8 cellular contexts compared by ENCODE assay signal in the genomic region with DNA sequence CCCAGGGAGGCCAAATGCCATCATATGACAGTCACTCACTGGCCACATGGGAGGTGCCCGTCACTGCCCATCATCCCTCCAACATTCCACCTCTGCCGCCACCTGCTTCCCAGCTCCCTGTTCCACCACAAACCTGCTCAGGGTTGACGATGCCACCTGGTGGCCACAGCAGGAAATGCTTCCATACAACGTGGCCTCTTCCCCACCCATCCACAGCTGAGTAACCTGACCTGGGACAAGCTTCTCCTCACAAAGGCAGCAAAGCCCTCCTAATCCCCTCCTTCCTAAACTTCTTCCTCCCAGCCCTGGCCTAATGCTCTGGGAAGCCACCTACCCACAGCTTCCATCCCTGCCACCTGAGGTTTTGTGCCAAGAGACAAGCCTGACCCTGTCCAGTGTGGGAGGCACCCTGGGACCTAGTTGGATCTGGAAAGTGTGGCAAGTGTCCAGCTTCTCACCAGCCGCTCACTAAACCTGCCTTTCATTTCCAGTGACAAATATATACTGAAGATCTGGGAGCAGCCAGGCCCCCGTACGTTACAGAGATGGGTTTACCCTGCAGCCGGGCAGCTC. TPM values are rescaled to one million over a fixed set of nuclear protein-coding genes. Genes with fewer than 3 reads are reported as not detected.
DNase-seq lines count a peak whose midpoint lies in the region; ATAC-seq and TF ChIP-seq lines count a peak whose summit lies in the region.

No MANE protein-coding gene starts in this region.

- H3K27ac ChIP-seq in breast epithelium: peak overlapping the region; percentile 75 to 79

- intact Hi-C loops in breast epithelium (cut with DNase I; ENCODE audit: low total_unique reads): no loop called here

- H3K9me3 ChIP-seq in breast epithelium (peaks cover 0 to 7% of the 10 kb centered on the region in 2 donors), mucosa of stomach (ENCODE audit: control insufficient read depth, low read length) (no peaks in the 10 kb centered on the region)

- DNase-seq in activated CD4-positive, alpha-beta T cell treated with anti-CD3 and anti-CD28 coated beads for 48 hours: peak; percentile 68
- DNase-seq in activated CD4-positive, alpha-beta T cell treated with anti-CD3 and anti-CD28 coated beads for 4 hours: no peak
- DNase-seq in MV-4-11 (lab: John Stamatoyannopoulos, UW) (peak; percentile 33), breast epithelium (ENCODE audit: low spot score in 2 of 2) (peak in 1 of 2 donors; percentile 49), activated gamma-delta T cell treated with Interleukin-2 at 50 U/mL for 16 hours (no peak)

- H3K36me3 ChIP-seq in breast epithelium: no peaks in the 10 kb centered on the region
- no peaks in the 10 kb centered on the region for H3K36me3 ChIP-seq in mucosa of stomach (ENCODE audit: control insufficient read depth, insufficient read depth, low read length)

- peaks cover 0 to 24% of the 10 kb centered on the region in 2 donors for H3K4me1 ChIP-seq in breast epithelium
- peaks cover 60% of the 10 kb centered on the region for H3K4me1 ChIP-seq in mucosa of stomach (ENCODE audit: control insufficient read depth, insufficient read depth, low read length)

- H3K27me3 ChIP-seq in breast epithelium: peaks cover 0 to 3% of the 10 kb centered on the region in 2 donors
- peaks cover 4% of the 10 kb centered on the region for H3K27me3 ChIP-seq in mucosa of stomach (ENCODE audit: control insufficient read depth, insufficient read depth, low read length)

- H3K4me3 ChIP-seq in breast epithelium (peak overlapping the region in 1 of 3 donors; percentile 32), mucosa of stomach (ENCODE audit: low read length) (peak overlapping the region; percentile 14)

- peak overlapping the region; percentile 59 for H3K9ac ChIP-seq in mucosa of stomach (ENCODE audit: low read length)

- ATAC-seq in GM18873 (IDR thresholded peaks at IDR 0.05; ENCODE audit: low FRiP score, unreplicated experiment) (no peak), GM18502 (IDR thresholded peaks at IDR 0.05; ENCODE audit: poor library complexity, unreplicated experiment) (no peak)

- no peak for TF ChIP-seq POLR2A in breast epithelium (IDR thresholded peaks at IDR 0.05)

- TF ChIP-seq CTCF in breast epithelium (IDR thresholded peaks at IDR 0.05): peak; percentile 32 to 62 (median 43)

RNA-seq across cellular contexts. Expression of a gene that starts 4.3 kb away (rescaled TPM):
- total RNA-seq in breast epithelium: 10 to 100 TPM in 2 of 3 donors, 1 to 10 TPM in 1; 1.1 to 12.0 (median 10.2) TPM

Comparison
In these comparisons a context has a peak if more than half of its experiments do, and no peak if none do; other contexts are left out.
1. DNase-seq: peak in activated CD4-positive, alpha-beta T cell treated with anti-CD3 and anti-CD28 coated beads for 48 hours (single experiment) and MV-4-11 (single experiment); none in activated CD4-positive, alpha-beta T cell treated with anti-CD3 and anti-CD28 coated beads for 4 hours (0 of 2) and activated gamma-delta T cell treated with Interleukin-2 at 50 U/mL for 16 hours (single experiment).